Comparison of ENCODE assay signal across 12 cellular contexts in genomic region chr6:134249759-134250602, GRCh38.
DNase-seq lines count a peak whose midpoint lies in the region; ATAC-seq and TF ChIP-seq lines count a peak whose summit lies in the region.
"Had no signal": no experiment of that assay in that cellular context is flagged by ENCODE, and none has a peak within 500 bp of the region (broad histone marks: within the 10 kb centered on the region; RNA-seq: fewer than 3 reads in every experiment).

No MANE protein-coding gene starts in this region.

- H3K4me3 Mint-ChIP-seq in T-cell: peak overlapping the region in 2 of 3 donors; percentile 7 to 62

- peak overlapping the region; percentile 19 for H3K4me2 ChIP-seq in DOHH2 (ENCODE audit: low read length)
- peak overlapping the region; percentile 67 for H3K4me2 ChIP-seq in parathyroid adenoma (ENCODE audit: low read length)

- no peaks in the 10 kb centered on the region for H4K20me1 ChIP-seq in DOHH2 (ENCODE audit: control insufficient read depth, insufficient read depth, low read depth, low read length)

- intact Hi-C loops in dorsolateral prefrontal cortex (cut with DNase I): loop anchor here in 1 of 2 donors (10.0 kb wide), 1 partner anchor 65 kb away; no protein-coding TSS in a partner anchor

- no peak for ATAC-seq in T-cell (replicated peaks in 1 of 4)
- no peak for ATAC-seq in GM18511 (IDR thresholded peaks at IDR 0.05; ENCODE audit: unreplicated experiment)

- peak overlapping the region; percentile 21 for H2AFZ ChIP-seq in parathyroid adenoma

- TF ChIP-seq CTCF in DOHH2 (IDR thresholded peaks at IDR 0.05; ENCODE audit: low read depth, low read length, poor library complexity, severe bottlenecking) (no peak), dorsolateral prefrontal cortex (IDR thresholded peaks at IDR 0.05 in 54 of 56, conservative IDR thresholded peaks at IDR 0.05 in 2 of 56; ENCODE audit: low read depth in 1 of 56, partially characterized antibody in 56 of 56) (no peak), parathyroid adenoma (IDR thresholded peaks at IDR 0.05) (peak; percentile 7)

- H3K4me3 ChIP-seq in DOHH2 (ENCODE audit: low read length) (no peak overlapping the region), dorsolateral prefrontal cortex (peak overlapping the region in 15 of 59 donors; percentile 1 to 41 (median 18)), parathyroid adenoma (ENCODE audit: low read depth, low read length) (peak overlapping the region; percentile 32)

- no peaks in the 10 kb centered on the region for H3K27me3 Mint-ChIP-seq in T-cell
- H3K27me3 Mint-ChIP-seq: brain had no signal

- H3K9ac ChIP-seq in parathyroid adenoma: no peak overlapping the region

- H3K27ac ChIP-seq in DOHH2 (ENCODE audit: low read depth, low read length) (no peak overlapping the region), dorsolateral prefrontal cortex (peak overlapping the region in 57 of 59 donors; percentile 0 to 86 (median 66)), parathyroid adenoma (peak overlapping the region; percentile 98)
- H3K27ac ChIP-seq: WERI-Rb-1 had no signal

- peak overlapping the region; percentile 4 to 64 for H3K27ac Mint-ChIP-seq in T-cell

- peaks cover 20% of the 10 kb centered on the region for H3F3A ChIP-seq in DOHH2 (ENCODE audit: control insufficient read depth, insufficient read depth)

- DNase-seq in T-cell: no peak
- DNase-seq in dorsolateral prefrontal cortex: no peak
- no peak for DNase-seq in NCI-H1048 (lab: John Stamatoyannopoulos, UW)
- DNase-seq in NCI-H2196 treated with DMSO at 0.1 percent for 48 hours (lab: John Stamatoyannopoulos, UW; ENCODE audit: unreplicated experiment): no peak
- DNase-seq in AG08396 (ENCODE audit: low spot score): no peak
- DNase-seq: DMS79 treated with DMSO at 0.1 percent for 48 hours, NCI-H774, WERI-Rb-1 had no signal

- H3K4me1 ChIP-seq in DOHH2 (ENCODE audit: control insufficient read depth, low read length) (peaks cover 59% of the 10 kb centered on the region), parathyroid adenoma (peaks cover 75% of the 10 kb centered on the region)

- H3K9me3 ChIP-seq in DOHH2 (ENCODE audit: control insufficient read depth, insufficient read depth, low read length): no peaks in the 10 kb centered on the region
- H3K9me3 ChIP-seq in parathyroid adenoma (ENCODE audit: control insufficient read depth, low read length): no peaks in the 10 kb centered on the region

- POLR2A ChIA-PET in T-cell (lab: Charles Lee): no interaction called here

- H3K9me2 ChIP-seq in DOHH2 (replicated peaks; ENCODE audit: control insufficient read depth, low read length): no peaks in the 10 kb centered on the region

- H3K9me3 Mint-ChIP-seq in T-cell: no peaks in the 10 kb centered on the region
- H3K9me3 Mint-ChIP-seq: brain had no signal

- H3K27me3 ChIP-seq in DOHH2 (ENCODE audit: control insufficient read depth, low read length): no peaks in the 10 kb centered on the region
- H3K27me3 ChIP-seq in dorsolateral prefrontal cortex: no peaks in the 10 kb centered on the region
- H3K27me3 ChIP-seq in parathyroid adenoma (ENCODE audit: control insufficient read depth, insufficient read depth, low read length): no peaks in the 10 kb centered on the region

- H3K36me3 Mint-ChIP-seq in T-cell: no peaks in the 10 kb centered on the region
- H3K36me3 Mint-ChIP-seq: brain had no signal

- H3K79me2 ChIP-seq in DOHH2 (ENCODE audit: control insufficient read depth, low read length) (no peaks in the 10 kb centered on the region), parathyroid adenoma (peaks cover 12% of the 10 kb centered on the region)

- H3K4me1 Mint-ChIP-seq in T-cell: peaks cover 56 to 57% (median 57%) of the 10 kb centered on the region in 3 donors

- CTCF ChIA-PET in T-cell (lab: Charles Lee): no interaction called here

- no peaks in the 10 kb centered on the region for H3K36me3 ChIP-seq in DOHH2 (ENCODE audit: control insufficient read depth, low read length)
- no peaks in the 10 kb centered on the region for H3K36me3 ChIP-seq in parathyroid adenoma (ENCODE audit: control insufficient read depth, insufficient read depth, low read length)
- H3K36me3 ChIP-seq: WERI-Rb-1 had no signal
